In genomic region chr9:37739222-37739621, GRCh38 we compare ENCODE assay signal across 8 cellular contexts.
"Had no signal": no experiment of that assay in that cellular context is flagged by ENCODE, and none has a peak within 500 bp of the region (broad histone marks: within the 10 kb centered on the region; RNA-seq: fewer than 3 reads in every experiment).

No MANE protein-coding gene starts in this region.

- H3K4me3 ChIP-seq: GM23248 had no signal

- H3K27ac ChIP-seq: GM23248, KMS-11 had no signal

- DNase-seq: GM23248, GOT3, H7, HCEC 1CT, IMR-90, KBM-7 had no signal

- H3K4me2 ChIP-seq: KMS-11 had no signal

- FAIRE-seq: HTR-8/SVneo had no signal

- H3K9ac ChIP-seq: GM23248, KMS-11 had no signal

- H2AFZ ChIP-seq: GM23248 had no signal
